In the genomic region with DNA sequence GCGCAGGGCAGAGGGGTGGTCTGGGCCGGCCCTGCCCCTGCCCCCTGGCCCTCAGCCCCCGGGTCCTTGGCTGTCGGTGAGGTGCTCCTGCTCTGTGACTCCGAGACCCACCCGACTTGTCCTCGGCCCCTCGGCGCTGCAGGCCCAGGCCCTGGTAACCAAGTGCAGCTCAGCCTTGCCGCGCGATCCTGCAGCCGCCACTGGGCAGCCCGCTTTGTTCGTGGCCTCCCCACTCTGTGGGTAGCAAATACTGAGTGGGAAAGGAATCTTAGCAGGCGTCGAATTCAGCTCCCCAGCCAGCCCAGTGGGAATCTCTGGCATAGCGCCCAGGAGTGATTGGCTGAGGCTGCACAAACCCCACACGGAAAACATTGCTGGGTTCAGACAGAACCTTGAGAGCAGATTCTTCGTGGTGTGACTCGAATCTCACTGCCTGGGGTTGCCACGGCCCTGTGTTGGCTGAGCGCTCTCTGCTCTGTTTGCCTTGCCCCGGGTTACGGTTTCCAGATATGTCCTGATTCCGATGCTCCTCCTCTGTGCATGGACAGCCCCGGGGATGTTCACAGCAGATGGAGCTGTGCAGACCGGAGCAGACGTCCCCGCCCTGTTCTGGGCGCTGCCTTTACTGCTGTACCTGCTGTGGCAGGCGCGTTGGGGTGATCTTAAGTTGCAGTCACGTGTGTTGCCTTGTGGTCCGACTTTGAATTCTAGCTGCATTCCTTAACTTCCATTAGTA, we compare ENCODE assay signal across 10 cellular contexts. TPM values are rescaled to one million over a fixed set of nuclear protein-coding genes. Genes with fewer than 3 reads are reported as not detected.
A peak's percentile ranks its signal among the peaks of the same experiment; 100 is the strongest.
DNase-seq lines count a peak whose midpoint lies in the region; ATAC-seq and TF ChIP-seq lines count a peak whose summit lies in the region.
"Had no signal": no experiment of that assay in that cellular context is flagged by ENCODE, and none has a peak within 500 bp of the region (broad histone marks: within the 10 kb centered on the region; RNA-seq: fewer than 3 reads in every experiment).

No MANE protein-coding gene starts in this region.

- ATAC-seq in GM19397 (IDR thresholded peaks at IDR 0.05; ENCODE audit: unreplicated experiment), result no peak
- ATAC-seq in activated CD4-positive, CD25-positive, alpha-beta regulatory T cell treated with anti-CD3 and anti-CD28 coated beads, Interleukin-2, amount 50 U/mL, for 24 hours, result no peak

- peaks cover 0 to 3% (median 0%) of the 10 kb centered on the region in 5 experiments for H3K9me3 Mint-ChIP-seq in brain

- peak overlapping the region in 1 of 5 experiments; percentile 37 for H3K4me3 Mint-ChIP-seq in brain

- DNase-seq in 8988T (peak; percentile 42), GM04503 (ENCODE audit: low read depth) (peak; percentile 65), mesenteric fat pad (ENCODE audit: low spot score) (peak; percentile 88), NAMALWA (ENCODE audit: low spot score) (no peak), NCI-H226 (no peak)
- DNase-seq: effector CD8-positive, alpha-beta T cell; NCI-H446 treated with DMSO at 0.1 percent for 48 hours had no signal

- peak overlapping the region; percentile 51 to 93 (median 71) for H3K27ac Mint-ChIP-seq in brain

- no peak for TF ChIP-seq CTCF in brain (conservative IDR thresholded peaks at IDR 0.05)

- peaks cover 18% of the 10 kb centered on the region for H3K4me1 Mint-ChIP-seq in brain

- H3K36me3 Mint-ChIP-seq in brain, result peaks cover 6% of the 10 kb centered on the region

- peaks cover 13% of the 10 kb centered on the region for H3K27me3 Mint-ChIP-seq in brain

RNA-seq across cellular contexts. Expression of a gene that starts 13.4 kb away (rescaled TPM):
- 69.2 TPM for polyA plus RNA-seq in brain (ENCODE audit: insufficient read depth, low read depth, low replicate concordance)
- 58.5 TPM for total RNA-seq in mesenteric fat pad

Comparison
In these comparisons a context has a peak if more than half of its experiments do, and no peak if none do; other contexts are left out.
1. DNase-seq: peak in 8988T (single experiment), GM04503 (single experiment) and mesenteric fat pad (single experiment); none in NAMALWA (single experiment) and NCI-H226 (single experiment).